ENCODE assay signal across 8 cellular contexts in the genomic region with DNA sequence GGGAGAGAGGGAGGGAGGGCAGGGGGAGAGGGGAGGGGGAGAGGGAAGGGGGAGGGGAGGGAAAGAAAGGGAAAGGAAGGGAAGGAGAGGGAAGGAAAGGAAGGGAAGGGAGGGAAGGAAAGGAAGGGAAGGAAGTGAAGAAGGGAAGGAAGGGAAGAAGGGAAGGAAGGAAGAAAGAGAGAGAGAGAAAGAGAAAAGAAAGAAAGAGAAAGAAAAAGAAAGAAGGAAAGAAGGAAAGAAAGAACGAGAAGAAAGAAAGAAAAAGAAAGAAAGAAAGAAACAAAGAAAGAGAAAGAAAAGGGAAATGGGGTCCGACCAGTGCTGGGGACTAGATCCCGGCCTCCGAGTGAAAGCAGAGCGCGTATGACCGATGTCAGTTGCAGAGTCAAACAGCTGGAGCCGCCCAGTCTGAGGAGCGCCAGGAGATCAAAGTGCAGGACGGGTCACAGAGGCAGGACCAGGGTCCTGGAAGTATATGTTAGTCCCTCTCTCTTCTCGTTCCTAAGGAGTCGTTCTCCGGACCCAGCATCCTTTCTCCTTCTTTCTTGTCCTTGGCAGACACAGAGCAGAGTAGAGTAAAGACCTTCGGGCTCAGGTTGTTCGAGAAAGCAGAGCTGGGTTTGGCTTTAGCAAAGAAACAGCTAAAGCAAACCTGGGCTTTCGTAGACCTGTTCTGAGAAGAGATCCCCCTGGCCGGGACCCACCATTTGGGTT.
DNase-seq lines count a peak whose midpoint lies in the region; ATAC-seq and TF ChIP-seq lines count a peak whose summit lies in the region.

No MANE protein-coding gene starts in this region.

- H3K27ac ChIP-seq in ascending aorta (peak overlapping the region in 1 of 2 donors; percentile 49), SJCRH30 (no peak overlapping the region)

- peaks cover 49% of the 10 kb centered on the region for H3K4me1 Mint-ChIP-seq in mesothelial cell of epicardium

- no peaks in the 10 kb centered on the region for H3K36me3 ChIP-seq in ascending aorta
- no peaks in the 10 kb centered on the region for H3K36me3 ChIP-seq in SJCRH30

- no peak for TF ChIP-seq CTCF in ascending aorta (IDR thresholded peaks at IDR 0.05)
- no peak for TF ChIP-seq CTCF in mesothelial cell of epicardium (IDR thresholded peaks at IDR 0.05; ENCODE audit: unreplicated experiment)

- no peaks in the 10 kb centered on the region for H3K36me3 Mint-ChIP-seq in mesothelial cell of epicardium

- intact Hi-C loops in ascending aorta (cut with DNase I) = loop anchor here (1.0 to 5.0 kb wide), 4 partner anchors 92 to 516 kb away; no protein-coding TSS in a partner anchor

- H3K4me1 ChIP-seq in ascending aorta (peaks cover 0 to 5% of the 10 kb centered on the region in 2 donors), SJCRH30 (peaks cover 12% of the 10 kb centered on the region)

- no peaks in the 10 kb centered on the region for H3K27me3 Mint-ChIP-seq in mesothelial cell of epicardium (ENCODE audit: low read depth)

- no peak for DNase-seq in ascending aorta (ENCODE audit: low spot score in 2 of 2)
- DNase-seq in mesothelial cell of epicardium (ENCODE audit: low spot score in 2 of 2, unreplicated experiment in 2 of 2) = no peak
- DNase-seq in activated gamma-delta T cell (lab: John Stamatoyannopoulos, UW) = no peak
- no peak for DNase-seq in SJCRH30

- no peaks in the 10 kb centered on the region for H3K9me3 ChIP-seq in ascending aorta
- no peaks in the 10 kb centered on the region for H3K9me3 ChIP-seq in SJCRH30 (replicated peaks)

- H3K4me3 ChIP-seq in ascending aorta (peak overlapping the region; percentile 18 to 51), SJCRH30 (no peak overlapping the region)

- peak overlapping the region; percentile 85 for H3K27ac Mint-ChIP-seq in mesothelial cell of epicardium

- H3K9me3 Mint-ChIP-seq in mesothelial cell of epicardium = no peaks in the 10 kb centered on the region

- peak; percentile 21 for ATAC-seq in GM18508 (IDR thresholded peaks at IDR 0.05; ENCODE audit: insufficient read depth, unreplicated experiment)
- ATAC-seq in HG02970 (IDR thresholded peaks at IDR 0.05; ENCODE audit: low FRiP score, unreplicated experiment) = peak; percentile 19
- ATAC-seq in HG03097 (IDR thresholded peaks at IDR 0.05; ENCODE audit: low FRiP score, unreplicated experiment) = no peak
- ATAC-seq in GM21717 (IDR thresholded peaks at IDR 0.05; ENCODE audit: unreplicated experiment) = no peak

- H3K4me3 Mint-ChIP-seq in mesothelial cell of epicardium = peak overlapping the region; percentile 70

- H3K27me3 ChIP-seq in ascending aorta = no peaks in the 10 kb centered on the region
- H3K27me3 ChIP-seq in SJCRH30 = no peaks in the 10 kb centered on the region

Comparison
In these comparisons a context has a peak if more than half of its experiments do, and no peak if none do; other contexts are left out.
1. ATAC-seq: peak in GM18508 (single experiment) and HG02970 (single experiment); none in HG03097 (single experiment) and GM21717 (single experiment).